In the genomic region with DNA sequence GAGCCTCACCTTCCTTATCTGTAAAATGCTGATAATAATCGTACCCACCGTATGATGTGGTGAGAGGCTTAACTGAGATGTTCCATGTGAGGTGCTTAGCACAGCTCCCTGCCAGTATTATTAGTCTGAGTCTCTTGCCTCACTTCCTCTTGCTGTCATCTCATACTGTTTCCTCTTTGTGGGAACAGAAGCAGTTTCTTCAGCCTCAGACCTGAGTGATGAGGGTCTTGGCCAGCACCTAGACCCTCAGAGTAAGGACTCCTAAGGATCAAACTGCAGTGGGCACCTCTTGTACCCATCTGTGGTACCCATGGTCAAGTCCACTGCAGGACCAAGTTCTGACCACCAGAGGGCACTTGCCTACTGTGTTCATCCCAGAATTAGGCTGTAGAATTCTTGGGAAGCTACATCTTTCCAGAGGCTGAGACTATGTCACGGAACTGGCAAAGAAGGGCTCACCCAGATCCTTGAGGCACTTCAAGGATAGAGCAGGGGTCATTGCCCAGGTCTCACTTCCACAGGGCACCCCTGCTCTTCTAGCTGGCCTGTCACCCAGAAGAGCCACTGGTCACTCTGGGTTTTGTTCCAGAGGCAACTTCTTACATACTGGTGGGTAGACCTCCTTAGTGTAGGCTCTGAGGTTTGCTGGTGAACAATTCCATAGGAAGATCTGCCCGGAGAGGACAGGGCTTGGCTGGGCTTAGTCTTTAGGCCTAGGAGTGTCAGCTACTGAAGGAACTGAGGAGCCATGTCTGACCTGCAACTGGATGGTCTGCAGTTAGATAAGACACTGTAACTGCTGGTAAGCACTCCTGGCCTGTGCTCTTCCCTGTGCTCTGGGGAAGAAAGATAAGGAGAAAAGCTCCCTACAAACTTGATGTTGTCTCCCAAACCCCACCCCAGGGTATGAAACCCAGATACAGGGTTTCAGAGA, we compare ENCODE assay signal across 8 cellular contexts. TPM values are rescaled to one million over a fixed set of nuclear protein-coding genes. Genes with fewer than 3 reads are reported as not detected.
DNase-seq lines count a peak whose midpoint lies in the region; ATAC-seq and TF ChIP-seq lines count a peak whose summit lies in the region.

No MANE protein-coding gene starts in this region.

- H3K4me3 Mint-ChIP-seq in activated CD4-positive, alpha-beta T cell treated with anti-CD3 and anti-CD28 coated beads, Interleukin-2, amount 10 ng/mL, durations not matched to agents 7 days and 5 days, result no peak overlapping the region
- no peak overlapping the region for H3K4me3 Mint-ChIP-seq in effector memory CD8-positive, alpha-beta T cell
- no peak overlapping the region for H3K4me3 Mint-ChIP-seq in stimulated activated naive B cell treated with anti-CD40 and anti-IgM and Interleukin-4, amounts not matched to agents 10 μg/mL and 1 μg/mL and 100 μg/mL, for 72 hours

- H3K27ac Mint-ChIP-seq in activated CD4-positive, alpha-beta T cell treated with anti-CD3 and anti-CD28 coated beads, Interleukin-2, amount 10 ng/mL, durations not matched to agents 7 days and 5 days, result no peak overlapping the region
- H3K27ac Mint-ChIP-seq in effector memory CD8-positive, alpha-beta T cell, result no peak overlapping the region
- H3K27ac Mint-ChIP-seq in stimulated activated naive B cell treated with anti-CD40 and anti-IgM and Interleukin-4, amounts not matched to agents 10 μg/mL and 1 μg/mL and 100 μg/mL, for 72 hours, result no peak overlapping the region

- H3K27me3 Mint-ChIP-seq in activated CD4-positive, alpha-beta T cell treated with anti-CD3 and anti-CD28 coated beads, Interleukin-2, amount 10 ng/mL, durations not matched to agents 7 days and 5 days, result no peaks in the 10 kb centered on the region
- no peaks in the 10 kb centered on the region for H3K27me3 Mint-ChIP-seq in effector memory CD8-positive, alpha-beta T cell
- no peaks in the 10 kb centered on the region for H3K27me3 Mint-ChIP-seq in stimulated activated naive B cell treated with anti-CD40 and anti-IgM and Interleukin-4, amounts not matched to agents 10 μg/mL and 1 μg/mL and 100 μg/mL, for 72 hours

- peak; percentile 24 for DNase-seq in AG04450 (ENCODE audit: low read depth, low spot score)
- peak; percentile 50 for DNase-seq in GM13977 (ENCODE audit: low spot score)
- peak; percentile 60 to 73 for DNase-seq in NCI-H524 (lab: John Stamatoyannopoulos, UW)
- peak; percentile 57 for DNase-seq in activated CD4-positive, alpha-beta T cell treated with anti-CD3 and anti-CD28 coated beads, Interleukin-2, amount 10 ng/mL, durations not matched to agents 7 days and 5 days
- DNase-seq in effector memory CD8-positive, alpha-beta T cell, result peak; percentile 17 to 37 (median 34)
- peak; percentile 75 for DNase-seq in medulla oblongata (ENCODE audit: extremely low spot score)
- peak; percentile 9 for DNase-seq in stimulated activated naive B cell treated with anti-CD40 and anti-IgM and Interleukin-4, amounts not matched to agents 10 μg/mL and 1 μg/mL and 100 μg/mL, for 72 hours

- no peaks in the 10 kb centered on the region for H3K9me3 ChIP-seq in AG04450 (ENCODE audit: control insufficient read depth, insufficient read depth, low read length)

- H3K36me3 Mint-ChIP-seq in activated CD4-positive, alpha-beta T cell treated with anti-CD3 and anti-CD28 coated beads, Interleukin-2, amount 10 ng/mL, durations not matched to agents 7 days and 5 days (ENCODE audit: low read depth), result no peaks in the 10 kb centered on the region
- H3K36me3 Mint-ChIP-seq in effector memory CD8-positive, alpha-beta T cell (ENCODE audit: insufficient read depth), result peaks cover 2% of the 10 kb centered on the region
- peaks cover 7% of the 10 kb centered on the region in 2 donors for H3K36me3 Mint-ChIP-seq in stimulated activated naive B cell treated with anti-CD40 and anti-IgM and Interleukin-4, amounts not matched to agents 10 μg/mL and 1 μg/mL and 100 μg/mL, for 72 hours

- peak; percentile 33 for ATAC-seq in effector memory CD8-positive, alpha-beta T cell (replicated peaks)
- peak; percentile 60 to 69 for ATAC-seq in stimulated activated naive B cell treated with anti-CD40 and anti-IgM and Interleukin-4, amounts not matched to agents 10 μg/mL and 1 μg/mL and 100 μg/mL, for 72 hours (replicated peaks)
- no peak for ATAC-seq in HG02970 (IDR thresholded peaks at IDR 0.05; ENCODE audit: low FRiP score, unreplicated experiment)

- H3K27ac ChIP-seq in AG04450 (ENCODE audit: low read depth, low read length), result no peak overlapping the region

- in situ Hi-C loops in GM13977 (cut with MboI; ENCODE audit: low pct_unique_long_range_greater_than_20kb, low sequenced_read_pairs, unreplicated experiment), result loop anchor here (10.0 to 25.0 kb wide), 2 partner anchors 157 to 549 kb away; no protein-coding TSS in a partner anchor

- H3K4me3 ChIP-seq in AG04450 (ENCODE audit: low read depth, low read length), result no peak overlapping the region

- TF ChIP-seq CTCF in AG04450 (IDR thresholded peaks at IDR 0.05; ENCODE audit: low read depth, low read length), result peak; percentile 92
- peak; percentile 80 for TF ChIP-seq CTCF in GM13977 (IDR thresholded peaks at IDR 0.05; ENCODE audit: extremely low read depth, insufficient read depth, missing control alignments)

- POLR2A ChIA-PET in AG04450 (lab: Yijun Ruan, JAX), result interaction anchor here (1.0 kb wide), 1 partner anchor 52 kb away, joined by 7 read pairs; a partner anchor contains a TSS
- POLR2A ChIA-PET in activated CD4-positive, alpha-beta T cell treated with anti-CD3 and anti-CD28 coated beads, Interleukin-2, amount 10 ng/mL, durations not matched to agents 7 days and 5 days (lab: Charles Lee), result no interaction called here

- H3K27me3 ChIP-seq in AG04450 (ENCODE audit: control insufficient read depth, insufficient read depth, low read length), result no peaks in the 10 kb centered on the region

- no peaks in the 10 kb centered on the region for H3K9me3 Mint-ChIP-seq in activated CD4-positive, alpha-beta T cell treated with anti-CD3 and anti-CD28 coated beads, Interleukin-2, amount 10 ng/mL, durations not matched to agents 7 days and 5 days
- no peaks in the 10 kb centered on the region for H3K9me3 Mint-ChIP-seq in effector memory CD8-positive, alpha-beta T cell
- H3K9me3 Mint-ChIP-seq in stimulated activated naive B cell treated with anti-CD40 and anti-IgM and Interleukin-4, amounts not matched to agents 10 μg/mL and 1 μg/mL and 100 μg/mL, for 72 hours, result no peaks in the 10 kb centered on the region

- H3K4me1 Mint-ChIP-seq in activated CD4-positive, alpha-beta T cell treated with anti-CD3 and anti-CD28 coated beads, Interleukin-2, amount 10 ng/mL, durations not matched to agents 7 days and 5 days, result no peaks in the 10 kb centered on the region
- no peaks in the 10 kb centered on the region for H3K4me1 Mint-ChIP-seq in effector memory CD8-positive, alpha-beta T cell (ENCODE audit: low read depth in 2 of 2)
- H3K4me1 Mint-ChIP-seq in stimulated activated naive B cell treated with anti-CD40 and anti-IgM and Interleukin-4, amounts not matched to agents 10 μg/mL and 1 μg/mL and 100 μg/mL, for 72 hours, result peaks cover 0 to 5% of the 10 kb centered on the region in 2 donors

- CTCF ChIA-PET in AG04450 (lab: Charles Lee), result interaction anchor here (0.5 to 2.8 kb wide), 45 partner anchors 8 to 606 kb away, joined by 3 to 35 read pairs (median 5); a partner anchor contains a TSS
- CTCF ChIA-PET in activated CD4-positive, alpha-beta T cell treated with anti-CD3 and anti-CD28 coated beads, Interleukin-2, amount 10 ng/mL, durations not matched to agents 7 days and 5 days (lab: Charles Lee), result interaction anchor here (0.8 to 2.5 kb wide), 9 partner anchors 8 to 603 kb away, joined by 3 to 7 read pairs (median 4); a partner anchor contains a TSS

RNA-seq across cellular contexts. Expression of a gene that starts 20.6 kb away (rescaled TPM):
- 0.12 and 0.16 TPM in 2 replicates for polyA plus RNA-seq in AG04450 (2011; rRNA removed)
- polyA minus RNA-seq in AG04450 (2011; rRNA and poly(A)+ RNA removed), result 0.32 TPM in 1 of 2 replicates, not detected in the other
- under 1 TPM; 0.37 to 0.40 TPM for total RNA-seq in activated CD4-positive, alpha-beta T cell treated with anti-CD3 and anti-CD28 coated beads, Interleukin-2, amount 10 ng/mL, durations not matched to agents 7 days and 5 days

RNA-seq across cellular contexts. Expression of a gene that starts 30.7 kb away (rescaled TPM):
- 3.0 and 3.3 TPM in 2 replicates for polyA plus RNA-seq in AG04450 (2011; rRNA removed)
- polyA minus RNA-seq in AG04450 (2011; rRNA and poly(A)+ RNA removed), result 6.0 and 6.6 TPM in 2 replicates
- 1 to 10 TPM; 6.7 to 7.9 TPM for total RNA-seq in activated CD4-positive, alpha-beta T cell treated with anti-CD3 and anti-CD28 coated beads, Interleukin-2, amount 10 ng/mL, durations not matched to agents 7 days and 5 days

RNA-seq across cellular contexts. Expression of a gene that starts 52.5 kb away (rescaled TPM):
- 47.7 and 53.2 TPM in 2 replicates for polyA plus RNA-seq in AG04450 (2011; rRNA removed)
- polyA minus RNA-seq in AG04450 (2011; rRNA and poly(A)+ RNA removed), result 46.7 and 63.0 TPM in 2 replicates
- total RNA-seq in activated CD4-positive, alpha-beta T cell treated with anti-CD3 and anti-CD28 coated beads, Interleukin-2, amount 10 ng/mL, durations not matched to agents 7 days and 5 days, result 10 to 100 TPM; 14.0 to 15.8 TPM

Comparison
In these comparisons a context has a peak if more than half of its experiments do, and no peak if none do; other contexts are left out.
1. DNase-seq: peak in every context shown above with its lines; median percentile 75 in medulla oblongata; 66 in NCI-H524; 57 in activated CD4-positive, alpha-beta T cell treated with anti-CD3 and anti-CD28 coated beads, Interleukin-2, amount 10 ng/mL, durations not matched to agents 7 days and 5 days; 50 in GM13977; 34 in effector memory CD8-positive, alpha-beta T cell; 24 in AG04450; 9 in stimulated activated naive B cell treated with anti-CD40 and anti-IgM and Interleukin-4, amounts not matched to agents 10 μg/mL and 1 μg/mL and 100 μg/mL, for 72 hours.